In genomic region chr4:7067523-7068278, GRCh38 we compare ENCODE assay signal across 8 cellular contexts. TPM values are rescaled to one million over a fixed set of nuclear protein-coding genes. Genes with fewer than 3 reads are reported as not detected.
A peak's percentile ranks its signal among the peaks of the same experiment; 100 is the strongest.
DNase-seq lines count a peak whose midpoint lies in the region; ATAC-seq and TF ChIP-seq lines count a peak whose summit lies in the region.

Gene GRPEL1 (minus strand): TSS chr4:7068064. CDS start chr4:7068032, 32 bp downstream.

- peaks cover 10 to 27% of the 10 kb centered on the region in 2 experiments for H3K36me3 ChIP-seq in SK-N-SH (replicated peaks in 1 of 2; ENCODE audit: control insufficient read depth in 1 of 2, insufficient read depth in 2 of 2, low read length in 1 of 2)
- H3K36me3 ChIP-seq in adipocyte (ENCODE audit: control insufficient read depth, insufficient read depth, low read length, severe bottlenecking), result peaks cover 23% of the 10 kb centered on the region
- H3K36me3 ChIP-seq in ovary, result no peaks in the 10 kb centered on the region

- CTCF ChIA-PET in SK-N-SH (lab: Yijun Ruan, JAX), result interaction anchor here (0.6 to 9.1 kb wide), 14 partner anchors 15 to 347 kb away, joined by 3 to 80 read pairs (median 5); partner anchors contain the start of gene TADA2B

- H3K27me3 Mint-ChIP-seq in type B pancreatic cell, result peaks cover 3% of the 10 kb centered on the region

- H3K9me3 Mint-ChIP-seq in type B pancreatic cell, result no peaks in the 10 kb centered on the region

- H3K4me1 Mint-ChIP-seq in type B pancreatic cell (ENCODE audit: unreplicated experiment), result peaks cover 25% of the 10 kb centered on the region

- peak within 1 kb of the TSS; percentile 87 for H3K4me3 ChIP-seq in GM12865 (ENCODE audit: low read depth, low read length)
- H3K4me3 ChIP-seq in SK-N-SH (ENCODE audit: low read depth in 2 of 2, low read length in 1 of 2), result peak within 1 kb of the TSS; percentile 86 to 91
- peak within 1 kb of the TSS; percentile 96 for H3K4me3 ChIP-seq in adipocyte (ENCODE audit: low read length)
- peak within 1 kb of the TSS; percentile 78 for H3K4me3 ChIP-seq in ovary

- TF ChIP-seq CTCF in GM12865 (IDR thresholded peaks at IDR 0.05; ENCODE audit: insufficient read depth, low read depth, low read length, missing control alignments) (no peak), SK-N-SH (IDR thresholded peaks at IDR 0.05) (no peak), ovary (IDR thresholded peaks at IDR 0.05) (peak in 1 of 3 donors; percentile 22), type B pancreatic cell (conservative IDR thresholded peaks at IDR 0.05) (no peak)

- H3K4me2 ChIP-seq in SK-N-SH, result peak within 1 kb of the TSS; percentile 99

- H3K9ac ChIP-seq in SK-N-SH, result peak within 1 kb of the TSS; percentile 91
- peak within 1 kb of the TSS; percentile 94 for H3K9ac ChIP-seq in adipocyte (ENCODE audit: low read length)

- H3K9me3 ChIP-seq in SK-N-SH (no peaks in the 10 kb centered on the region), adipocyte (ENCODE audit: control insufficient read depth, low read length) (no peaks in the 10 kb centered on the region), ovary (no peaks in the 10 kb centered on the region)

- peak within 1 kb of the TSS; percentile 94 for H3K4me3 Mint-ChIP-seq in type B pancreatic cell

- peak within 1 kb of the TSS; percentile 91 for H3K27ac Mint-ChIP-seq in type B pancreatic cell

- peaks cover 51% of the 10 kb centered on the region for H3K79me2 ChIP-seq in SK-N-SH (ENCODE audit: insufficient read depth)

- TF ChIP-seq RAD21 in SK-N-SH (IDR thresholded peaks at IDR 0.05; ENCODE audit: low read length), result no peak

- TF ChIP-seq EP300 in SK-N-SH (IDR thresholded peaks at IDR 0.05; ENCODE audit: borderline replicate concordance in 1 of 2, low read depth in 1 of 2, low read length in 1 of 2) (no peak), ovary (IDR thresholded peaks at IDR 0.05) (peak; percentile 16)

- peaks cover 25% of the 10 kb centered on the region for H4K20me1 ChIP-seq in SK-N-SH (ENCODE audit: insufficient read depth)

- no peaks in the 10 kb centered on the region for H3K9me2 ChIP-seq in SK-N-SH

- POLR2A ChIA-PET in SK-N-SH (lab: Yijun Ruan, JAX), result interaction anchor here (0.5 to 2.2 kb wide), 9 partner anchors 9 to 394 kb away, joined by 3 to 14 read pairs (median 3); partner anchors contain the start of genes TADA2B and TBC1D14

- ATAC-seq in HG02610 (IDR thresholded peaks at IDR 0.05; ENCODE audit: unreplicated experiment) (peak; percentile 90), Right ventricle myocardium superior (ENCODE audit: poor library complexity) (peak; percentile 97)

- intact Hi-C loops in Right ventricle myocardium superior (cut with DNase I), result no loop called here
- intact Hi-C loops in ovary (cut with DNase I), result loop anchor here in 1 of 4 donors (2.0 kb wide), 2 partner anchors 25 to 351 kb away; partner anchors contain the start of genes BLOC1S4 and TADA2B

- H3K4me1 ChIP-seq in SK-N-SH (ENCODE audit: control insufficient read depth in 1 of 2, insufficient read depth in 2 of 2, low read depth in 1 of 2, low read length in 1 of 2), result peaks cover 0 to 17% of the 10 kb centered on the region in 2 experiments; a peak in 2 of 4 replicates
- H3K4me1 ChIP-seq in adipocyte (ENCODE audit: control insufficient read depth, insufficient read depth, low read length), result peaks cover 20% of the 10 kb centered on the region
- H3K4me1 ChIP-seq in ovary (ENCODE audit: insufficient read depth), result peaks cover 9% of the 10 kb centered on the region

- H3K36me3 Mint-ChIP-seq in type B pancreatic cell, result peaks cover 8% of the 10 kb centered on the region

- TF ChIP-seq POLR2A in ovary (IDR thresholded peaks at IDR 0.05), result peak; percentile 88

- no peaks in the 10 kb centered on the region for H3F3A ChIP-seq in SK-N-SH (replicated peaks; ENCODE audit: insufficient read depth)

- DNase-seq in GM12865 (ENCODE audit: low read depth), result peak; percentile 100
- peak; percentile 99 for DNase-seq in NCI-H1092 (lab: John Stamatoyannopoulos, UW)
- peak; percentile 99 for DNase-seq in SK-N-SH
- DNase-seq in adipocyte (ENCODE audit: low read depth), result peak; percentile 100
- DNase-seq in Right ventricle myocardium superior, result peak; percentile 100
- peak; percentile 99 to 100 (median 100) for DNase-seq in ovary
- peak; percentile 99 for DNase-seq in type B pancreatic cell (ENCODE audit: extremely low spot score, unreplicated experiment)

- peak within 1 kb of the TSS; percentile 72 to 80 for H3K27ac ChIP-seq in SK-N-SH (ENCODE audit: low read depth in 2 of 2, low read length in 1 of 2)
- H3K27ac ChIP-seq in ovary, result peak within 1 kb of the TSS; percentile 38 to 84

- peak within 1 kb of the TSS; percentile 97 for H2AFZ ChIP-seq in SK-N-SH (ENCODE audit: low read depth)

- H3K27me3 ChIP-seq in SK-N-SH (ENCODE audit: insufficient read depth), result no peaks in the 10 kb centered on the region
- no peaks in the 10 kb centered on the region for H3K27me3 ChIP-seq in adipocyte (replicated peaks; ENCODE audit: control insufficient read depth, insufficient read depth, low read length)
- no peaks in the 10 kb centered on the region for H3K27me3 ChIP-seq in ovary

- WGBS in SK-N-SH (ENCODE audit: low lambda C conversion rate), result 0% methylated on average over 22 of the region's 75 CpGs
- WGBS in ovary, 3 donors, result 0 to 1% (median 1%) methylated on average over 61 to 75 of the region's 75 CpGs

TF ChIP-seq in SK-N-SH, 30 proteins besides CTCF, POLR2A, EP300 and RAD21 (continues in another document):
- TF ChIP-seq EZH2phosphoT487 (IDR thresholded peaks at IDR 0.05; ENCODE audit: borderline replicate concordance, low read depth) (no peak), JUND (IDR thresholded peaks at IDR 0.05) (no peak), POLR2AphosphoS5 (IDR thresholded peaks at IDR 0.05; ENCODE audit: low read depth, low read length) (peak; percentile 90), MAX (IDR thresholded peaks at IDR 0.05; ENCODE audit: low read depth) (peak; percentile 83), YY1 (IDR thresholded peaks at IDR 0.05; ENCODE audit: low read depth) (peak; percentile 89), USF2 (IDR thresholded peaks at IDR 0.05; ENCODE audit: borderline replicate concordance, low read depth, low read length) (no peak), NFIC (IDR thresholded peaks at IDR 0.05; ENCODE audit: borderline replicate concordance) (no peak), ELF1 (IDR thresholded peaks at IDR 0.05) (peak; percentile 79), SMC3 (IDR thresholded peaks at IDR 0.05; ENCODE audit: low read depth, low read length) (no peak), SIN3A (IDR thresholded peaks at IDR 0.05; ENCODE audit: borderline replicate concordance, low read depth, low read length) (no peak; the same call in 1 of the 2 replicates)
- TF ChIP-seq, protein P1, sequence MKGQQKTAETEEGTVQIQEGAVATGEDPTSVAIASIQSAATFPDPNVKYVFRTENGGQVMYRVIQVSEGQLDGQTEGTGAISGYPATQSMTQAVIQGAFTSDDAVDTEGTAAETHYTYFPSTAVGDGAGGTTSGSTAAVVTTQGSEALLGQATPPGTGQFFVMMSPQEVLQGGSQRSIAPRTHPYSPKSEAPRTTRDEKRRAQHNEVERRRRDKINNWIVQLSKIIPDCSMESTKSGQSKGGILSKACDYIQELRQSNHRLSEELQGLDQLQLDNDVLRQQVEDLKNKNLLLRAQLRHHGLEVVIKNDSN (IDR thresholded peaks at IDR 0.05; ENCODE audit: borderline replicate concordance, low read depth), result no peak
- TF ChIP-seq, protein P2, sequence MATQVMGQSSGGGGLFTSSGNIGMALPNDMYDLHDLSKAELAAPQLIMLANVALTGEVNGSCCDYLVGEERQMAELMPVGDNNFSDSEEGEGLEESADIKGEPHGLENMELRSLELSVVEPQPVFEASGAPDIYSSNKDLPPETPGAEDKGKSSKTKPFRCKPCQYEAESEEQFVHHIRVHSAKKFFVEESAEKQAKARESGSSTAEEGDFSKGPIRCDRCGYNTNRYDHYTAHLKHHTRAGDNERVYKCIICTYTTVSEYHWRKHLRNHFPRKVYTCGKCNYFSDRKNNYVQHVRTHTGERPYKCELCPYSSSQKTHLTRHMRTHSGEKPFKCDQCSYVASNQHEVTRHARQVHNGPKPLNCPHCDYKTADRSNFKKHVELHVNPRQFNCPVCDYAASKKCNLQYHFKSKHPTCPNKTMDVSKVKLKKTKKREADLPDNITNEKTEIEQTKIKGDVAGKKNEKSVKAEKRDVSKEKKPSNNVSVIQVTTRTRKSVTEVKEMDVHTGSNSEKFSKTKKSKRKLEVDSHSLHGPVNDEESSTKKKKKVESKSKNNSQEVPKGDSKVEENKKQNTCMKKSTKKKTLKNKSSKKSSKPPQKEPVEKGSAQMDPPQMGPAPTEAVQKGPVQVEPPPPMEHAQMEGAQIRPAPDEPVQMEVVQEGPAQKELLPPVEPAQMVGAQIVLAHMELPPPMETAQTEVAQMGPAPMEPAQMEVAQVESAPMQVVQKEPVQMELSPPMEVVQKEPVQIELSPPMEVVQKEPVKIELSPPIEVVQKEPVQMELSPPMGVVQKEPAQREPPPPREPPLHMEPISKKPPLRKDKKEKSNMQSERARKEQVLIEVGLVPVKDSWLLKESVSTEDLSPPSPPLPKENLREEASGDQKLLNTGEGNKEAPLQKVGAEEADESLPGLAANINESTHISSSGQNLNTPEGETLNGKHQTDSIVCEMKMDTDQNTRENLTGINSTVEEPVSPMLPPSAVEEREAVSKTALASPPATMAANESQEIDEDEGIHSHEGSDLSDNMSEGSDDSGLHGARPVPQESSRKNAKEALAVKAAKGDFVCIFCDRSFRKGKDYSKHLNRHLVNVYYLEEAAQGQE (IDR thresholded peaks at IDR 0.05; ENCODE audit: low read depth, low read length), result no peak

RNA-seq across cellular contexts. Expression of gene GRPEL1, which starts in this region (rescaled TPM):
- polyA plus RNA-seq in SK-N-SH (2012; rRNA removed) (29.8 and 32.8 TPM in 2 replicates), ovary (10 to 100 TPM; 16.6 to 74.8 TPM)
- 40.0 and 49.0 TPM in 2 replicates for polyA plus RNA-seq in SK-N-SH (2012; cell fraction: cytosol; rRNA removed)
- 13.1 and 20.5 TPM in 2 replicates for polyA plus RNA-seq in SK-N-SH (2012; cell fraction: nucleus; rRNA removed)
- total RNA-seq in Right ventricle myocardium superior (60.2 TPM), ovary (10 to 100 TPM; 11.1 to 37.0 (median 23.3) TPM), type B pancreatic cell (ENCODE audit: low replicate concordance) (28.4 and 31.4 TPM in 2 replicates)

Comparison
In these comparisons a context has a peak if more than half of its experiments do, and no peak if none do; other contexts are left out.
1. Peak in every context shown above with its lines: DNase-seq, ATAC-seq, H3K4me3 ChIP-seq and H3K27ac ChIP-seq.